Comparison of ENCODE assay signal across 19 cellular contexts in genomic region chr6:4565301-4566250, GRCh38.
"Had no signal": no experiment of that assay in that cellular context is flagged by ENCODE, and none has a peak within 500 bp of the region (broad histone marks: within the 10 kb centered on the region; RNA-seq: fewer than 3 reads in every experiment).

No MANE protein-coding gene starts in this region.

- H3K36me3 Mint-ChIP-seq: activated CD8-positive, alpha-beta memory T cell treated with anti-CD3 and anti-CD28 coated beads, Interleukin-2, amount 10 ng/mL, durations not matched to agents 7 days and 5 days; T-cell had no signal

- H3K4me1 ChIP-seq: body of pancreas had no signal

- ATAC-seq: activated CD8-positive, alpha-beta memory T cell treated with anti-CD3 and anti-CD28 coated beads, Interleukin-2, amount 10 ng/mL, durations not matched to agents 7 days and 5 days; activated CD8-positive, alpha-beta T cell treated with anti-CD3 and anti-CD28 coated beads for 36 hours; activated naive CD8-positive, alpha-beta T cell treated with anti-CD3 and anti-CD28 coated beads, Interleukin-2, amount 50 U/mL, for 24 hours; body of pancreas; left lobe of liver; T-cell had no signal

- DNase-seq: activated CD4-positive, alpha-beta T cell treated with anti-CD3 and anti-CD28 coated beads, Interleukin-2, amount 10 ng/mL, durations not matched to agents 7 days and 5 days; activated CD8-positive, alpha-beta memory T cell treated with anti-CD3 and anti-CD28 coated beads, Interleukin-2, amount 10 ng/mL, durations not matched to agents 7 days and 5 days; activated CD8-positive, alpha-beta T cell treated with anti-CD3 and anti-CD28 coated beads for 36 hours; activated effector memory CD4-positive, alpha-beta T cell treated with anti-CD3 and anti-CD28 coated beads, Interleukin-2, amount 50 U/mL, for 16 hours; activated naive CD4-positive, alpha-beta T cell treated with anti-CD3 and anti-CD28 coated beads, Interleukin-2, amount 50 U/mL, for 16 hours; activated naive CD8-positive, alpha-beta T cell treated with anti-CD3 and anti-CD28 coated beads, Interleukin-2, amount 50 U/mL, for 24 hours; activated T-cell treated with anti-CD3 and anti-CD28 coated beads for 4 hours; body of pancreas; central memory CD4-positive, alpha-beta T cell; foreskin fibroblast; nephron progenitor cell; stimulated activated CD4-positive, alpha-beta T cell treated with anti-CD3 and anti-CD28 coated beads, Interleukin-2, amount 100 ng/mL, for 48 hours; stimulated activated CD8-positive, alpha-beta memory T cell treated with anti-CD3 and anti-CD28 coated beads, Interleukin-4, amount 100 ng/mL, for 48 hours; stimulated activated naive CD4-positive, alpha-beta T cell treated with Interleukin-2 at 50 U/mL for 16 hours; T-cell had no signal

- H3K27me3 Mint-ChIP-seq: activated CD4-positive, alpha-beta T cell treated with anti-CD3 and anti-CD28 coated beads, Interleukin-2, amount 10 ng/mL, durations not matched to agents 7 days and 5 days had no signal

- H3K27ac Mint-ChIP-seq: activated CD4-positive, alpha-beta T cell treated with anti-CD3 and anti-CD28 coated beads, Interleukin-2, amount 10 ng/mL, durations not matched to agents 7 days and 5 days; activated CD8-positive, alpha-beta memory T cell treated with anti-CD3 and anti-CD28 coated beads, Interleukin-2, amount 10 ng/mL, durations not matched to agents 7 days and 5 days; activated CD8-positive, alpha-beta T cell treated with anti-CD3 and anti-CD28 coated beads for 36 hours; activated naive CD8-positive, alpha-beta T cell treated with anti-CD3 and anti-CD28 coated beads, Interleukin-2, amount 50 U/mL, for 24 hours; T-cell; T-helper 2 cell treated with Interferon-gamma antibody and Interleukin-4, amounts not matched to agents 5 μg/mL and 100 μg/mL, for 36 hours had no signal

- H3K27ac ChIP-seq: body of pancreas, VCaP had no signal

- H3K27me3 ChIP-seq: body of pancreas had no signal

- H3K4me3 Mint-ChIP-seq: activated CD4-positive, alpha-beta T cell treated with anti-CD3 and anti-CD28 coated beads, Interleukin-2, amount 10 ng/mL, durations not matched to agents 7 days and 5 days; activated CD8-positive, alpha-beta memory T cell treated with anti-CD3 and anti-CD28 coated beads, Interleukin-2, amount 10 ng/mL, durations not matched to agents 7 days and 5 days; activated CD8-positive, alpha-beta T cell treated with anti-CD3 and anti-CD28 coated beads for 36 hours; activated naive CD8-positive, alpha-beta T cell treated with anti-CD3 and anti-CD28 coated beads, Interleukin-2, amount 50 U/mL, for 24 hours; mesothelial cell of epicardium; nephron progenitor cell; T-cell; T-helper 2 cell treated with Interferon-gamma antibody and Interleukin-4, amounts not matched to agents 5 μg/mL and 100 μg/mL, for 36 hours had no signal

- H3K4me3 ChIP-seq: body of pancreas had no signal

- H3K4me1 Mint-ChIP-seq: activated CD4-positive, alpha-beta T cell treated with anti-CD3 and anti-CD28 coated beads, Interleukin-2, amount 10 ng/mL, durations not matched to agents 7 days and 5 days; activated CD8-positive, alpha-beta memory T cell treated with anti-CD3 and anti-CD28 coated beads, Interleukin-2, amount 10 ng/mL, durations not matched to agents 7 days and 5 days; activated naive CD8-positive, alpha-beta T cell treated with anti-CD3 and anti-CD28 coated beads, Interleukin-2, amount 50 U/mL, for 24 hours; T-cell had no signal

- H3K9me3 ChIP-seq: body of pancreas had no signal
